ENCODE assay signal across 25 cellular contexts in the genomic region with DNA sequence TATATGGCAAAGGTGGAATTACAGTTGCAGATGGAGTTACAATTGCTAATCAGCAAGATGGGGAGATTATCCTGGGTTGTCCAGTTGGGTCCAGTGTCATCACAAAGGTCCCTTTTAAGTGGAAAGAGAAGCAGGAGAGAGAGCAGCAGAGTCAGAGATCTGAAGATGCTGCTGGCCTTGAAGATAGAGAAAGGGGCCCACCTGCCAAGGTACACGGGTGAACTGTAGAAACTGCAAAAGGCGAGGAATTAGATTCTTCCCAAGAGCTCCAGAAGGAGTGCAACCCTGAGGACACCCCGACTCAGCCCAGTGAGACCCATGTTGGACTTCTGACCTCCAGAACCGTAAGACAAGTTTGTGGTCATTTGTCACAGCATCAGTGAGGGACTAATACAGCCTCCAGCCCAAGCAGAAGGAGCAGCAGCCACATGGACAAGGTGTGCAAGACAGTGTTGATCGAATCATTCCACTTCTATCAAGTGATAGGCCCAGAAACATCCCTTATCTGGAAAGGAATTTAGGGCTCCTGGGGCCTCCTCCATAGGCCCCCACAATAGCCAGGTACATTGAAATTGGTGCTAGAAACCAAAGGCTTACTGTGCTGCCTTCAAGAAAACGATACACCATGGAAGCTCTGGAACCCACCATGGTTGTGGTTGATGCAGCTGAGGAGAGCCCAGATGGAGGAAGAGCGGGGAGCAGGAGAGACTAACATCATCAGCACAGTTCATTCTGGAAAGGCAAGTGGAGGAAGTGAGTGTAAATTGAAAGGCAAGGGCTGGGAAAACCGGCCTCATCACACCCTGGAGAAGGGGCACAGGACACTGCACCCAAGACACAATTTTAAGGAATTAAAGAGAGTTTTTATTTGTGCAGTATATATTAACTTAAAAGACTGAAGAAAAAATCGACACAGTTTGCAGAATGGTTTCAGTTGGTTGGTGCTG.
"Had no signal": no experiment of that assay in that cellular context is flagged by ENCODE, and none has a peak within 500 bp of the region (broad histone marks: within the 10 kb centered on the region; RNA-seq: fewer than 3 reads in every experiment).

No MANE protein-coding gene starts in this region.

- H3K4me3 ChIP-seq: left ventricle myocardium inferior, lung, ovary, right atrium auricular region, skin epidermis, suprapubic skin, thoracic aorta, tibial artery, upper lobe of right lung had no signal

- H3K4me3 Mint-ChIP-seq: immature natural killer cell; mesothelial cell of epicardium; naive B cell; natural killer cell; stimulated activated naive CD8-positive, alpha-beta T cell treated with anti-CD3 and anti-CD28 coated beads, Interleukin-15, Interleukin-2, amounts not matched to agents 100 ng/mL and 50 ng/mL, for 24 hours had no signal

- H3K27ac ChIP-seq: left ventricle myocardium inferior, ovary, right atrium auricular region, skin epidermis, suprapubic skin, thoracic aorta, tibial artery, upper lobe of right lung had no signal

- H3K27ac Mint-ChIP-seq: mesothelial cell of epicardium; progenitor cell of endocrine pancreas; stimulated activated naive CD8-positive, alpha-beta T cell treated with anti-CD3 and anti-CD28 coated beads, Interleukin-15, Interleukin-2, amounts not matched to agents 100 ng/mL and 50 ng/mL, for 24 hours had no signal

- H3K27me3 ChIP-seq: ovary, right atrium auricular region, suprapubic skin, tibial artery, upper lobe of right lung had no signal

- H3K9me3 ChIP-seq: left ventricle myocardium inferior, ovary, right atrium auricular region, suprapubic skin, thoracic aorta, tibial artery, upper lobe of right lung had no signal

- ATAC-seq: natural killer cell, sciatic nerve, upper lobe of right lung had no signal

- FAIRE-seq: islet of Langerhans, urothelium cell line had no signal

- H3K27me3 Mint-ChIP-seq: naive B cell; progenitor cell of endocrine pancreas; stimulated activated naive CD8-positive, alpha-beta T cell treated with anti-CD3 and anti-CD28 coated beads, Interleukin-15, Interleukin-2, amounts not matched to agents 100 ng/mL and 50 ng/mL, for 24 hours had no signal

- H3K9me3 Mint-ChIP-seq: immature natural killer cell; mesothelial cell of epicardium; naive B cell; natural killer cell; stimulated activated naive CD8-positive, alpha-beta T cell treated with anti-CD3 and anti-CD28 coated beads, Interleukin-15, Interleukin-2, amounts not matched to agents 100 ng/mL and 50 ng/mL, for 24 hours had no signal

- H3K4me1 ChIP-seq: upper lobe of right lung had no signal

- DNase-seq: hippocampal formation; immature natural killer cell; left ventricle myocardium inferior; mesendoderm; naive B cell; natural killer cell; ovary; stimulated activated CD4-positive, alpha-beta T cell treated with anti-CD3 and anti-CD28 coated beads, Interleukin-12 subunit alpha, Interleukin-12 subunit beta, amount 100 ng/mL, for 4 hours; stimulated activated CD4-positive, alpha-beta T cell treated with anti-CD3 and anti-CD28 coated beads, Interleukin-15, amount 100 ng/mL, for 24 hours; stimulated activated CD4-positive, alpha-beta T cell treated with anti-CD3 and anti-CD28 coated beads, Interleukin-2, amount 100 ng/mL, for 24 hours; stimulated activated CD4-positive, alpha-beta T cell treated with anti-CD3 and anti-CD28 coated beads, Interleukin-4, amount 100 ng/mL, for 1 hour; stimulated activated naive CD4-positive, alpha-beta T cell; tibial artery; upper lobe of right lung had no signal

- H3K36me3 ChIP-seq: ovary had no signal
